ENCODE assay signal across 22 cellular contexts in the genomic region with DNA sequence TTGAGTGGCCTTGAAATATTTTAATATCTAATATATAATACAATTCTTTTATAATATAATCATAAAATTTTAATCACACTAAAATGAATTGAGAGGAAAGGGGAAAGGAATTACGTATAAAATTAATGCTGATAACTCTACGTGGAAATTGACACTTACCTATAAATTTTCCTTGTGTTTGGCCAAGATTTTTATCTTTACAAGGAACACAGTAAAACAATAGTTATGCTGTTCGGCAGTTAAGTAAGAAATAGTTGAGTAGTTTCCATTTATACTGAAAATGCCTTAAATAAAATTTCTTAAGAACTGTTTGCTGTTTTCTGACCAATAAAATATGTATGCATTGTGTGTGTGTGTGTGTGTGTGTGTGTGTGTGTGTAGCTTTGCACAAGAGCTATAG.
"Had no signal": no experiment of that assay in that cellular context is flagged by ENCODE, and none has a peak within 500 bp of the region (broad histone marks: within the 10 kb centered on the region; RNA-seq: fewer than 3 reads in every experiment).

No MANE protein-coding gene starts in this region.

- H3K36me3 Mint-ChIP-seq: naive thymus-derived CD4-positive, alpha-beta T cell had no signal

- H3K4me1 Mint-ChIP-seq: naive thymus-derived CD4-positive, alpha-beta T cell had no signal

- H3K4me3 Mint-ChIP-seq: dendritic cell treated with granulocyte-macrophage colony-stimulating factor and Interleukin-4, amounts not matched to agents 40 ng/mL and 50 ng/mL, for 4 days; effector memory CD8-positive, alpha-beta T cell; endodermal cell; naive thymus-derived CD4-positive, alpha-beta T cell had no signal

- H3K4me3 ChIP-seq: colonic mucosa, esophagus squamous epithelium, gastrocnemius medialis, heart left ventricle, left lung, lower lobe of right lung had no signal

- H3K9me3 ChIP-seq: colonic mucosa, esophagus squamous epithelium, gastrocnemius medialis, heart left ventricle, left lung, lower lobe of right lung had no signal

- ATAC-seq: effector memory CD8-positive, alpha-beta T cell; esophagus mucosa; gastrocnemius medialis; heart left ventricle; left cardiac atrium; left lung; left ventricle myocardium superior; lower lobe of right lung; naive thymus-derived CD4-positive, alpha-beta T cell had no signal

- H3K9me3 Mint-ChIP-seq: dendritic cell treated with granulocyte-macrophage colony-stimulating factor and Interleukin-4, amounts not matched to agents 40 ng/mL and 50 ng/mL, for 4 days; effector memory CD8-positive, alpha-beta T cell had no signal

- H3K27me3 ChIP-seq: colonic mucosa, esophagus squamous epithelium, gastrocnemius medialis, heart left ventricle, left lung had no signal

- H3K36me3 ChIP-seq: colonic mucosa, esophagus squamous epithelium, gastrocnemius medialis, heart left ventricle, left lung, lower lobe of right lung had no signal

- DNase-seq: colonic mucosa; cortex of kidney; effector CD8-positive, alpha-beta T cell; effector memory CD8-positive, alpha-beta T cell; endodermal cell; erythroblast; esophagus squamous epithelium; foreskin fibroblast; foreskin melanocyte; gastrocnemius medialis; heart left ventricle; hippocampal formation; left cardiac atrium; left lung; left ventricle myocardium superior; lower lobe of right lung; mesenchymal stem cell; midbrain; naive thymus-derived CD4-positive, alpha-beta T cell had no signal

- H3K27me3 Mint-ChIP-seq: dendritic cell treated with granulocyte-macrophage colony-stimulating factor and Interleukin-4, amounts not matched to agents 40 ng/mL and 50 ng/mL, for 4 days; effector memory CD8-positive, alpha-beta T cell; naive thymus-derived CD4-positive, alpha-beta T cell had no signal

- H3K27ac ChIP-seq: colonic mucosa, epithelial cell of prostate, esophagus squamous epithelium, gastrocnemius medialis, heart left ventricle, left lung, lower lobe of right lung had no signal

- H3K27ac Mint-ChIP-seq: dendritic cell treated with granulocyte-macrophage colony-stimulating factor and Interleukin-4, amounts not matched to agents 40 ng/mL and 50 ng/mL, for 4 days; effector memory CD8-positive, alpha-beta T cell; endodermal cell; naive thymus-derived CD4-positive, alpha-beta T cell had no signal

- H3K4me1 ChIP-seq: colonic mucosa, esophagus squamous epithelium, gastrocnemius medialis, heart left ventricle, left lung, lower lobe of right lung had no signal
